In genomic region chr4:7658297-7659204, GRCh38 we compare ENCODE assay signal across 21 cellular contexts.
A peak's percentile ranks its signal among the peaks of the same experiment; 100 is the strongest.
DNase-seq lines count a peak whose midpoint lies in the region; ATAC-seq, FAIRE-seq and TF ChIP-seq lines count a peak whose summit lies in the region.
"Had no signal": no experiment of that assay in that cellular context is flagged by ENCODE, and none has a peak within 500 bp of the region (broad histone marks: within the 10 kb centered on the region; RNA-seq: fewer than 3 reads in every experiment).

No MANE protein-coding gene starts in this region.

- H3K9me3 ChIP-seq in GM12878 (replicated peaks; ENCODE audit: control insufficient read depth, insufficient read depth, low read length) (no peaks in the 10 kb centered on the region), osteoblast (ENCODE audit: low read depth, low read length) (no peaks in the 10 kb centered on the region)
- H3K9me3 ChIP-seq: esophagus muscularis mucosa, heart right ventricle, SJCRH30 had no signal

- H3K4me2 ChIP-seq in GM12878 (ENCODE audit: control insufficient read depth, insufficient read depth) (no peak overlapping the region), osteoblast (ENCODE audit: insufficient read depth, low read length) (no peak overlapping the region)
- H3K4me2 ChIP-seq: GM23338 had no signal

- H2AFZ ChIP-seq in GM12878 (ENCODE audit: control insufficient read depth, low read depth, low read length) = no peak overlapping the region
- no peak overlapping the region for H2AFZ ChIP-seq in osteoblast (ENCODE audit: low read length)
- H2AFZ ChIP-seq: GM23338 had no signal

- no TSS peak for BruUV-seq in GM12878 (replicated peaks; lab: Mats Ljungman, UMichigan)

- CTCF ChIA-PET in GM12878 (lab: Yijun Ruan, JAX) = no interaction called here

- peak; percentile 55 for DNase-seq in HFFc6
- peak; percentile 8 for DNase-seq in NCI-H226
- DNase-seq in GM12878 (ENCODE audit: low read depth, low spot score) = no peak
- DNase-seq in osteoblast (ENCODE audit: insufficient read length, low spot score, missing footprints) = peak; percentile 78
- no peak for DNase-seq in pons (ENCODE audit: low spot score)
- no peak for DNase-seq in stimulated activated CD4-positive, alpha-beta T cell treated with anti-CD3 and anti-CD28 coated beads, Interleukin-4, amount 100 ng/mL, for 1 hour
- DNase-seq: activated CD4-positive, alpha-beta T cell treated with anti-CD3 and anti-CD28 coated beads for 1 hour; effector CD4-positive, alpha-beta T cell; heart right ventricle; islet precursor cell; mesendoderm; MM.1S; NCI-H1930; stimulated activated CD8-positive, alpha-beta memory T cell treated with anti-CD3 and anti-CD28 coated beads, Interleukin-4, amount 100 ng/mL, for 48 hours had no signal

- no peaks in the 10 kb centered on the region for H3K9me3 Mint-ChIP-seq in HFFc6
- peaks cover 5% of the 10 kb centered on the region for H3K9me3 Mint-ChIP-seq in stimulated activated memory B cell treated with anti-CD40 and anti-IgM and Interleukin-4, amounts not matched to agents 10 μg/mL and 1 μg/mL and 100 μg/mL, for 72 hours
- H3K9me3 Mint-ChIP-seq: GM23338; natural killer cell treated with Interleukin-12 subunit alpha and Interleukin-12 subunit beta and Interleukin-15 and Interleukin-18, amount 100 ng/mL, for 72 hours had no signal

- H3K9ac ChIP-seq in GM12878 (ENCODE audit: control insufficient read depth, insufficient read depth, low read length) = no peak overlapping the region

- no peaks in the 10 kb centered on the region for H3K4me1 ChIP-seq in GM12878 (ENCODE audit: control insufficient read depth, insufficient read depth, low read length)
- no peaks in the 10 kb centered on the region for H3K4me1 ChIP-seq in osteoblast (ENCODE audit: insufficient read depth, low read length)
- H3K4me1 ChIP-seq: SJCRH30 had no signal

- 44% methylated on average over 5 of the region's 5 CpGs for WGBS in GM12878 (ENCODE audit: insufficient coverage, insufficient replicate concordance, low lambda C conversion rate, missing lambda C conversion rate)

- no peak overlapping the region for H3K27ac ChIP-seq in GM12878 (ENCODE audit: control insufficient read depth, insufficient read depth)
- no peak overlapping the region for H3K27ac ChIP-seq in osteoblast (ENCODE audit: low read depth, low read length)
- H3K27ac ChIP-seq: esophagus muscularis mucosa, heart right ventricle, SJCRH30, skin epidermis had no signal

- no peak for TF ChIP-seq RAD21 in GM12878 (IDR thresholded peaks at IDR 0.05; ENCODE audit: insufficient read depth, low read depth, low read length)

- POLR2A ChIA-PET in GM12878 (lab: Charles Lee) = no interaction called here

- H3K27ac Mint-ChIP-seq in HFFc6 = no peak overlapping the region
- H3K27ac Mint-ChIP-seq in stimulated activated memory B cell treated with anti-CD40 and anti-IgM and Interleukin-4, amounts not matched to agents 10 μg/mL and 1 μg/mL and 100 μg/mL, for 72 hours = no peak overlapping the region
- H3K27ac Mint-ChIP-seq: GM23338; natural killer cell treated with Interleukin-12 subunit alpha and Interleukin-12 subunit beta and Interleukin-15 and Interleukin-18, amount 100 ng/mL, for 72 hours; progenitor cell of endocrine pancreas had no signal

- RAD21 ChIA-PET in GM12878 (lab: Charles Lee; ENCODE audit: unreplicated experiment) = no interaction called here

- TF ChIP-seq EP300 in GM12878 (IDR thresholded peaks at IDR 0.05; ENCODE audit: borderline replicate concordance in 1 of 2, control insufficient read depth in 1 of 2, low read depth in 2 of 2, low read length in 2 of 2) = no peak

- SMC1A ChIA-PET in GM12878 (lab: Charles Lee; ENCODE audit: uncharacterized antibody, unreplicated experiment) = no interaction called here

- H3K4me3 ChIP-seq in GM12878 (no peak overlapping the region), osteoblast (ENCODE audit: insufficient read depth, low read length) (no peak overlapping the region)
- H3K4me3 ChIP-seq: esophagus muscularis mucosa, GM23338, heart right ventricle, SJCRH30, skin epidermis had no signal

- no peak overlapping the region for H3K4me3 Mint-ChIP-seq in HFFc6
- no peak overlapping the region for H3K4me3 Mint-ChIP-seq in stimulated activated memory B cell treated with anti-CD40 and anti-IgM and Interleukin-4, amounts not matched to agents 10 μg/mL and 1 μg/mL and 100 μg/mL, for 72 hours
- H3K4me3 Mint-ChIP-seq: GM23338; natural killer cell treated with Interleukin-12 subunit alpha and Interleukin-12 subunit beta and Interleukin-15 and Interleukin-18, amount 100 ng/mL, for 72 hours had no signal

- peaks cover 5% of the 10 kb centered on the region for H3K27me3 Mint-ChIP-seq in HFFc6 (ENCODE audit: insufficient read depth)
- H3K27me3 Mint-ChIP-seq in stimulated activated memory B cell treated with anti-CD40 and anti-IgM and Interleukin-4, amounts not matched to agents 10 μg/mL and 1 μg/mL and 100 μg/mL, for 72 hours = peaks cover 18% of the 10 kb centered on the region
- H3K27me3 Mint-ChIP-seq: natural killer cell treated with Interleukin-12 subunit alpha and Interleukin-12 subunit beta and Interleukin-15 and Interleukin-18, amount 100 ng/mL, for 72 hours had no signal

- H3K36me3 ChIP-seq in GM12878 (ENCODE audit: control insufficient read depth in 2 of 2, insufficient read depth in 2 of 2, low read length in 1 of 2) (no peaks in the 10 kb centered on the region), osteoblast (ENCODE audit: insufficient read depth, low read length) (no peaks in the 10 kb centered on the region)
- H3K36me3 ChIP-seq: esophagus muscularis mucosa, heart right ventricle, SJCRH30 had no signal

- in situ Hi-C loops in GM12878 (cut with MboI) = no loop called here

- H3K36me3 Mint-ChIP-seq in HFFc6 (ENCODE audit: low read depth) = no peaks in the 10 kb centered on the region
- no peaks in the 10 kb centered on the region for H3K36me3 Mint-ChIP-seq in stimulated activated memory B cell treated with anti-CD40 and anti-IgM and Interleukin-4, amounts not matched to agents 10 μg/mL and 1 μg/mL and 100 μg/mL, for 72 hours
- H3K36me3 Mint-ChIP-seq: natural killer cell treated with Interleukin-12 subunit alpha and Interleukin-12 subunit beta and Interleukin-15 and Interleukin-18, amount 100 ng/mL, for 72 hours had no signal

- no peak for FAIRE-seq in GM12878 (lab: Jason Lieb, UNC)

- TF ChIP-seq CTCF in HFFc6 (IDR thresholded peaks at IDR 0.05) = no peak
- TF ChIP-seq CTCF in GM12878 (IDR thresholded peaks at IDR 0.05 in 2 of 3, conservative IDR thresholded peaks at IDR 0.05 in 1 of 3; ENCODE audit: control insufficient read depth in 2 of 3, extremely low read depth in 1 of 3, insufficient read depth in 1 of 3, low read depth in 3 of 3, low read length in 3 of 3) = no peak
- no peak for TF ChIP-seq CTCF in osteoblast (IDR thresholded peaks at IDR 0.05; ENCODE audit: extremely low read depth, low read depth, low read length)

- H4K20me1 ChIP-seq in GM12878 (ENCODE audit: control insufficient read depth, insufficient read depth) (no peaks in the 10 kb centered on the region), osteoblast (ENCODE audit: insufficient read depth, low read length) (peaks cover 5% of the 10 kb centered on the region)

- H3K4me1 Mint-ChIP-seq in HFFc6 (ENCODE audit: low read depth) = no peaks in the 10 kb centered on the region
- no peaks in the 10 kb centered on the region for H3K4me1 Mint-ChIP-seq in stimulated activated memory B cell treated with anti-CD40 and anti-IgM and Interleukin-4, amounts not matched to agents 10 μg/mL and 1 μg/mL and 100 μg/mL, for 72 hours

- H3K27me3 ChIP-seq in GM12878 (replicated peaks in 1 of 2; ENCODE audit: control insufficient read depth in 2 of 2, insufficient read depth in 2 of 2, low read length in 1 of 2) = no peaks in the 10 kb centered on the region; a peak in 2 of 4 replicates
- H3K27me3 ChIP-seq in osteoblast (ENCODE audit: insufficient read depth, low read length) = peaks cover 2% of the 10 kb centered on the region
- H3K27me3 ChIP-seq: esophagus muscularis mucosa had no signal

- TF ChIP-seq POLR2A in GM12878 (IDR thresholded peaks at IDR 0.05; ENCODE audit: low read depth, low read length) = no peak

- H3K79me2 ChIP-seq in GM12878 (ENCODE audit: control insufficient read depth, insufficient read depth, low read length) (no peaks in the 10 kb centered on the region), osteoblast (ENCODE audit: insufficient read depth, low read length) (no peaks in the 10 kb centered on the region)

- intact Hi-C loops in GM12878 (cut with micrococcal nuclease; ENCODE audit: unreplicated experiment) = no loop called here

- ATAC-seq in GM12878 = no peak
- no peak for ATAC-seq in stimulated activated memory B cell treated with anti-CD40 and anti-IgM and Interleukin-4, amounts not matched to agents 10 μg/mL and 1 μg/mL and 100 μg/mL, for 72 hours
- ATAC-seq: GM23338, heart right ventricle had no signal

TF ChIP-seq in GM12878, 131 proteins besides CTCF, POLR2A, EP300 and RAD21:
- TF ChIP-seq BCL3 (IDR thresholded peaks at IDR 0.05; ENCODE audit: borderline replicate concordance, insufficient read depth, low read depth, low read length, poor library complexity, severe bottlenecking) = peak; percentile 12
- no peak for TF ChIP-seq PML (IDR thresholded peaks at IDR 0.05; ENCODE audit: low read length)

Comparison
In these comparisons a context has a peak if more than half of its experiments do, and no peak if none do; other contexts are left out.
1. DNase-seq: peak in HFFc6 (single experiment), NCI-H226 (single experiment) and osteoblast (single experiment); none in GM12878 (single experiment), pons (single experiment) and stimulated activated CD4-positive, alpha-beta T cell treated with anti-CD3 and anti-CD28 coated beads, Interleukin-4, amount 100 ng/mL, for 1 hour (single experiment).